In genomic region chr7:127905491-127906330, GRCh38 we compare ENCODE assay signal across 1 cellular context.
TF ChIP-seq lines count a peak whose summit lies in the region.

No MANE protein-coding gene starts in this region.

TF ChIP-seq in HepG2, 621 proteins besides CTCF, POLR2A, EP300 and RAD21 (continued from another document):
- TF ChIP-seq HHEX (CRISPR knock-in tag; IDR thresholded peaks at IDR 0.05) (no peak), KAT8 (CRISPR knock-in tag; IDR thresholded peaks at IDR 0.05) (no peak), MYNN (CRISPR knock-in tag; IDR thresholded peaks at IDR 0.05; ENCODE audit: low read depth) (no peak), HMGA1 (CRISPR knock-in tag; conservative IDR thresholded peaks at IDR 0.05) (no peak), ZNF614 (CRISPR knock-in tag; IDR thresholded peaks at IDR 0.05; ENCODE audit: borderline replicate concordance) (no peak), ZFX (CRISPR knock-in tag; IDR thresholded peaks at IDR 0.05; ENCODE audit: low read depth) (0 out of 2 replicates have a peak, but pooled peaks have one; percentile 13), PAXIP1 (CRISPR knock-in tag; conservative IDR thresholded peaks at IDR 0.05) (peak; percentile 27; the same call in 1 of the 2 replicates), XBP1 (CRISPR knock-in tag; IDR thresholded peaks at IDR 0.05) (no peak), PAF1 (CRISPR knock-in tag; IDR thresholded peaks at IDR 0.05) (no peak), ZBTB7B (CRISPR knock-in tag; IDR thresholded peaks at IDR 0.05) (no peak), THAP11 (CRISPR knock-in tag; IDR thresholded peaks at IDR 0.05) (no peak), ZNF512B (CRISPR knock-in tag; IDR thresholded peaks at IDR 0.05; ENCODE audit: borderline replicate concordance) (no peak), KLF15 (CRISPR knock-in tag; IDR thresholded peaks at IDR 0.05; ENCODE audit: borderline replicate concordance) (no peak), ZSCAN29 (CRISPR knock-in tag; conservative IDR thresholded peaks at IDR 0.05) (0 out of 2 replicates have a peak, but pooled peaks have one; percentile 49), NCOA2 (CRISPR knock-in tag; IDR thresholded peaks at IDR 0.05) (no peak), ZMYM4 (CRISPR knock-in tag; IDR thresholded peaks at IDR 0.05) (no peak), CREBL2 (CRISPR knock-in tag; IDR thresholded peaks at IDR 0.05; ENCODE audit: borderline replicate concordance) (no peak), ZBTB33 (CRISPR knock-in tag; IDR thresholded peaks at IDR 0.05) (no peak), ASH2L (IDR thresholded peaks at IDR 0.05; ENCODE audit: insufficient read length, low read depth, low read length) (peak; percentile 52), SOX5 (CRISPR knock-in tag; IDR thresholded peaks at IDR 0.05; ENCODE audit: borderline replicate concordance) (peak; percentile 40; the same call in 1 of the 2 replicates), LCORL (IDR thresholded peaks at IDR 0.05) (no peak), LCORL (CRISPR knock-in tag; IDR thresholded peaks at IDR 0.05) (no peak), TRIM24 (CRISPR knock-in tag; IDR thresholded peaks at IDR 0.05) (no peak), FOXK1 (CRISPR knock-in tag; IDR thresholded peaks at IDR 0.05; ENCODE audit: borderline replicate concordance, low read depth) (no peak), SP5 (CRISPR knock-in tag; IDR thresholded peaks at IDR 0.05; ENCODE audit: borderline replicate concordance, low read depth) (no peak), HNF4A (CRISPR knock-in tag; IDR thresholded peaks at IDR 0.05) (peak; percentile 6; the same call in 1 of the 2 replicates), RNF2 (conservative IDR thresholded peaks at IDR 0.05; ENCODE audit: low read depth) (no peak), SOX6 (IDR thresholded peaks at IDR 0.05) (no peak), SOX6 (CRISPR knock-in tag; IDR thresholded peaks at IDR 0.05) (peak; percentile 53; the same call in 1 of the 2 replicates)
